In the genomic region with DNA sequence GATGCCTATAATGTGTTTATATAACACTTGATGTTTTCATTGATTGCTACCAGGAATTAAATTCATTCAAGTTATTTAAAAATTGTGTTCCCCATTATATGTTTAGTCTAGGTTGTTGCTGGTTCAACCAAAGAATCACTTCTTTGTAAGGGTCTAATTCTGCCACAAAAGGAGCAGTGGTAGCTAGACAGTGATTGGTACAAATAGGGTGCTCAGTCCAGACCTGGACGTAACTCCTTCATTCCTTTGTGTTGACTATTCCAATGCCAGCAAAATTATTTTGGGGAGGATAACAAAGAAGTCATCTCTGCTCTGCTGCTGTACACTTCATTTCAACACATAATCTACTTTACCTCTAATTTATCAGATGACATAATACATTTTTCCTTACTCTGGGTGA, we compare ENCODE assay signal across 8 cellular contexts. TPM values are rescaled to one million over a fixed set of nuclear protein-coding genes. Genes with fewer than 3 reads are reported as not detected.
A peak's percentile ranks its signal among the peaks of the same experiment; 100 is the strongest.
DNase-seq lines count a peak whose midpoint lies in the region; ATAC-seq and TF ChIP-seq lines count a peak whose summit lies in the region.
"Had no signal": no experiment of that assay in that cellular context is flagged by ENCODE, and none has a peak within 500 bp of the region (broad histone marks: within the 10 kb centered on the region; RNA-seq: fewer than 3 reads in every experiment).

No MANE protein-coding gene starts in this region.

- H3K4me2 ChIP-seq in hepatocyte = peak overlapping the region; percentile 82

- H3K79me2 ChIP-seq in hepatocyte = peaks cover 57% of the 10 kb centered on the region

- H3K27me3 ChIP-seq in hepatocyte = no peaks in the 10 kb centered on the region

- H3K4me3 ChIP-seq in HFF-Myc (replicated peaks; ENCODE audit: low read depth, low read length) (peak overlapping the region; percentile 91), WI38 (ENCODE audit: low read depth, low read length) (peak overlapping the region; percentile 98), hepatocyte (peak overlapping the region; percentile 83)

- peaks cover 5% of the 10 kb centered on the region for H3K4me1 ChIP-seq in hepatocyte (ENCODE audit: insufficient read depth)

- peak overlapping the region; percentile 99 for H3K27ac ChIP-seq in hepatocyte

- H3K4me3 Mint-ChIP-seq in stimulated activated effector memory CD8-positive, alpha-beta T cell treated with anti-CD3 and anti-CD28 coated beads, Interleukin-12 subunit alpha, Interleukin-12 subunit beta, amount 100 ng/mL, for 72 hours = peak overlapping the region; percentile 99

- peak overlapping the region; percentile 5 for H2AFZ ChIP-seq in hepatocyte

- H3K36me3 Mint-ChIP-seq in stimulated activated effector memory CD8-positive, alpha-beta T cell treated with anti-CD3 and anti-CD28 coated beads, Interleukin-12 subunit alpha, Interleukin-12 subunit beta, amount 100 ng/mL, for 72 hours = peaks cover 13% of the 10 kb centered on the region

- no peaks in the 10 kb centered on the region for H3K9me2 ChIP-seq in hepatocyte (replicated peaks; ENCODE audit: insufficient read depth)

- H3K27ac Mint-ChIP-seq in stimulated activated effector memory CD8-positive, alpha-beta T cell treated with anti-CD3 and anti-CD28 coated beads, Interleukin-12 subunit alpha, Interleukin-12 subunit beta, amount 100 ng/mL, for 72 hours = no peak overlapping the region

- ATAC-seq in stimulated activated effector memory CD8-positive, alpha-beta T cell treated with anti-CD3 and anti-CD28 coated beads, Interleukin-12 subunit alpha, Interleukin-12 subunit beta, amount 100 ng/mL, for 72 hours = no peak

- WGBS in hepatocyte (ENCODE audit: low lambda C conversion rate, missing lambda C conversion rate) = 4% methylated on average over 1 of the region's 1 CpG

- peaks cover 46% of the 10 kb centered on the region for H4K20me1 ChIP-seq in hepatocyte (ENCODE audit: insufficient read depth, poor library complexity, severe bottlenecking)

- DNase-seq in HFF-Myc (ENCODE audit: extremely low read depth, low read depth) = no peak
- DNase-seq in hepatocyte (ENCODE audit: low spot score) = no peak
- no peak for DNase-seq in stimulated activated effector memory CD8-positive, alpha-beta T cell treated with anti-CD3 and anti-CD28 coated beads, Interleukin-12 subunit alpha, Interleukin-12 subunit beta, amount 100 ng/mL, for 72 hours (ENCODE audit: low spot score in 2 of 2)
- no peak for DNase-seq in activated effector memory CD4-positive, alpha-beta T cell treated with Interleukin-2 at 50 U/mL for 16 hours
- DNase-seq in GM19238 (ENCODE audit: insufficient read length, low spot score) = no peak
- DNase-seq in H4 (ENCODE audit: low spot score) = no peak
- DNase-seq: NCI-H2081 had no signal

- TF ChIP-seq CTCF in HFF-Myc (IDR thresholded peaks at IDR 0.05; ENCODE audit: low read depth, low read length, missing control alignments) = no peak
- TF ChIP-seq CTCF in WI38 (IDR thresholded peaks at IDR 0.05; ENCODE audit: low read depth, low read length) = no peak
- TF ChIP-seq CTCF in hepatocyte (IDR thresholded peaks at IDR 0.05; ENCODE audit: poor library complexity) = no peak

- no peaks in the 10 kb centered on the region for H3K36me3 ChIP-seq in hepatocyte (replicated peaks; ENCODE audit: insufficient read depth, low read depth)

- no peaks in the 10 kb centered on the region for H3K9me3 Mint-ChIP-seq in stimulated activated effector memory CD8-positive, alpha-beta T cell treated with anti-CD3 and anti-CD28 coated beads, Interleukin-12 subunit alpha, Interleukin-12 subunit beta, amount 100 ng/mL, for 72 hours

- H3K9me3 ChIP-seq in hepatocyte (ENCODE audit: low read depth) = no peaks in the 10 kb centered on the region

- H3K4me1 Mint-ChIP-seq in stimulated activated effector memory CD8-positive, alpha-beta T cell treated with anti-CD3 and anti-CD28 coated beads, Interleukin-12 subunit alpha, Interleukin-12 subunit beta, amount 100 ng/mL, for 72 hours = peaks cover 35% of the 10 kb centered on the region

RNA-seq across cellular contexts. Expression of gene CHMP2B, which starts 1.2 kb away (rescaled TPM):
- total RNA-seq in hepatocyte = 71.5 and 79.3 TPM in 2 replicates
- 54.5 and 69.5 TPM in 2 replicates for polyA plus RNA-seq in hepatocyte
- 18.8 and 26.2 TPM in 2 replicates for total RNA-seq in H4 (2014; rRNA removed; shearing (Covaris generic))

RNA-seq across cellular contexts. Expression of gene POU1F1, which starts 48.1 kb away (rescaled TPM):
- total RNA-seq in hepatocyte = not detected in 2 replicates
- not detected in 2 replicates for polyA plus RNA-seq in hepatocyte
- not detected in 2 replicates for total RNA-seq in H4 (2014; rRNA removed; shearing (Covaris generic))
